Comparison of ENCODE assay signal across 8 cellular contexts in the genomic region with DNA sequence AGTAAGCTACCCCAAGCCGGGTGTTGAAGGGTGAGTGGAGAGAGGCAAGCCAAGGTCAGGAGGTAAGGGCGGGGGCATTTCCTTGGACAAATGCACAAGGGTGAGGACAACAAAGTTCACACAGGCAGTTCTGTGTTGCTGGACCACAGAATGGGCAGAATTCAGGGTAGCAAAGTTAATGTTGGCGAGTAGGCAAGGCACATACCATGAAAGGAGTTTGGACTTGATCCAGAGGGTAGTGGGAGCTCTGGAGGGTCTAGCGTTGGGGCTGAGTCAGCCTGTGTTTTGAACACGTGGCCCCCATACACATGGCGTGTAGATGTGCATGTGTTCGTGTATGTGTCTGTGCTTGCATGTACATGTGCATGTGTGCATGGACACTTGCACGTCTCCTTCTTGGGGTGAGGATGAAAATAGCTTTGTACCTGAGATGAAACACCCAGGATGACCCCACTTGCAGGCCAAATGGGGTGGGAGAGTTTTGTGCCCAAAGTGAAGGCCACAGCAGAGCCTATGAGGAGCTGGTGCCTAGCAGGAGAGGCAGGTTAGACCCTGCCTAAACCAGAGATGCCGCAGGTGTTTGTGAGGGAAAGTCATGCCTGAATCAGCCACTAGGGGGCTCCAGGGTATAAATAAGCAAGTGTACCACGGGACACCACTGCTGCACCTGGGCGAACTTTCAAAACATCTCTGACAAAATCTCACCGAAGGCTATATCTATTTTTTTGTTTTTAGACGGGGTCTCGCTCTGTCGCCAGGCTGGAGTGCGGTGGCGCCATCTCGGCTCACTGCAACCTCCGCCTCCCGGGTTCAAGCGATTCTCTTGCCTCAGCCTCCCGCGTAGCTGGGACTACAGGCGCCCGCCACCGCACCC. TPM values are rescaled to one million over a fixed set of nuclear protein-coding genes. Genes with fewer than 3 reads are reported as not detected.
DNase-seq lines count a peak whose midpoint lies in the region; ATAC-seq, FAIRE-seq and TF ChIP-seq lines count a peak whose summit lies in the region.

No MANE protein-coding gene starts in this region.

- H3K79me2 ChIP-seq in osteoblast (ENCODE audit: insufficient read depth, low read length), result no peaks in the 10 kb centered on the region

- peak; percentile 69 for ATAC-seq in RWPE2 (ENCODE audit: low read depth)

- DNase-seq in 8988T (peak; percentile 84), GM12891 (ENCODE audit: insufficient read length, low spot score) (peak; percentile 84), KG1 (lab: John Stamatoyannopoulos, UW) (peak; percentile 38), RWPE2 (ENCODE audit: low spot score) (peak; percentile 22), fibroblast of the aortic adventitia (ENCODE audit: low read depth) (peak; percentile 78), osteoblast (ENCODE audit: insufficient read length, low spot score, missing footprints) (peak; percentile 96), transverse colon (peak; percentile 90)
- peak; percentile 61 to 72 for DNase-seq in activated T-helper 1 cell treated with anti-CD3 and anti-CD28 coated beads, Interleukin-2, amount 50 U/mL, for 16 hours (ENCODE audit: low read depth in 1 of 2, low spot score in 1 of 2)

- no peak for TF ChIP-seq EP300 in transverse colon (IDR thresholded peaks at IDR 0.05; ENCODE audit: low read depth)

- WGBS in transverse colon (ENCODE audit: low coverage in 1 of 2), 2 donors, result 57 to 69% methylated on average over 15 to 26 of the region's 26 CpGs

- peak; percentile 94 for FAIRE-seq in GM12891 (lab: Jason Lieb, UNC)

- TF ChIP-seq CTCF in RWPE2 (IDR thresholded peaks at IDR 0.05; ENCODE audit: poor library complexity, severe bottlenecking) (peak; percentile 88), fibroblast of the aortic adventitia (IDR thresholded peaks at IDR 0.05; ENCODE audit: insufficient read depth, low read length) (peak; percentile 86), osteoblast (IDR thresholded peaks at IDR 0.05; ENCODE audit: extremely low read depth, low read depth, low read length) (peak; percentile 80), transverse colon (IDR thresholded peaks at IDR 0.05) (peak; percentile 92 to 95 (median 93))

- H3K27ac ChIP-seq in RWPE2 (ENCODE audit: poor library complexity, severe bottlenecking) (no peak overlapping the region), osteoblast (ENCODE audit: low read depth, low read length) (no peak overlapping the region), transverse colon (no peak overlapping the region)

- peaks cover 4% of the 10 kb centered on the region for H4K20me1 ChIP-seq in osteoblast (ENCODE audit: insufficient read depth, low read length)

- H3K4me1 ChIP-seq in RWPE2 (ENCODE audit: insufficient read depth, poor library complexity, severe bottlenecking), result no peaks in the 10 kb centered on the region
- peaks cover under 1% of the 10 kb centered on the region for H3K4me1 ChIP-seq in osteoblast (ENCODE audit: insufficient read depth, low read length)
- peaks cover 0 to 5% (median 1%) of the 10 kb centered on the region in 4 donors for H3K4me1 ChIP-seq in transverse colon

- H3K36me3 ChIP-seq in RWPE2 (ENCODE audit: low read depth) (no peaks in the 10 kb centered on the region), osteoblast (ENCODE audit: insufficient read depth, low read length) (no peaks in the 10 kb centered on the region), transverse colon (no peaks in the 10 kb centered on the region)

- no peak overlapping the region for H2AFZ ChIP-seq in osteoblast (ENCODE audit: low read length)

- TF ChIP-seq POLR2A in GM12891 (IDR thresholded peaks at IDR 0.05; ENCODE audit: low read depth, low read length), result no peak
- TF ChIP-seq POLR2A in transverse colon (IDR thresholded peaks at IDR 0.05), result no peak

- in situ Hi-C loops in transverse colon (cut with MboI; ENCODE audit: low pct_ligation_motif_present in 1 of 4, low pct_unique_long_range_greater_than_20kb in 1 of 4, low sequenced_read_pairs in 3 of 4), result loop anchor here in 2 of 4 donors (10.0 kb wide), 2 partner anchors 188 to 198 kb away; partner anchors contain the start of genes RAB13 (in 1 of the 2) and RPS27 (in 1 of the 2)

- H3K4me3 ChIP-seq in RWPE2 (ENCODE audit: severe bottlenecking), result no peak overlapping the region
- no peak overlapping the region for H3K4me3 ChIP-seq in fibroblast of the aortic adventitia (ENCODE audit: low read depth, low read length)
- no peak overlapping the region for H3K4me3 ChIP-seq in osteoblast (ENCODE audit: insufficient read depth, low read length)
- no peak overlapping the region for H3K4me3 ChIP-seq in transverse colon

- H3K9me3 ChIP-seq in RWPE2 (ENCODE audit: severe bottlenecking) (no peaks in the 10 kb centered on the region), osteoblast (ENCODE audit: low read depth, low read length) (no peaks in the 10 kb centered on the region), transverse colon (no peaks in the 10 kb centered on the region)

- no peak overlapping the region for H3K4me2 ChIP-seq in osteoblast (ENCODE audit: insufficient read depth, low read length)

- H3K27me3 ChIP-seq in RWPE2 (ENCODE audit: insufficient read depth, poor library complexity, severe bottlenecking) (no peaks in the 10 kb centered on the region), osteoblast (ENCODE audit: insufficient read depth, low read length) (no peaks in the 10 kb centered on the region), transverse colon (no peaks in the 10 kb centered on the region)

- intact Hi-C loops in transverse colon (cut with DNase I; ENCODE audit: low total_unique reads), result loop anchor here (2.0 kb wide), 1 partner anchor 188 kb away; no protein-coding TSS in a partner anchor

TF ChIP-seq in GM12891, 5 proteins besides CTCF, POLR2A, EP300 and RAD21:
- TF ChIP-seq TAF1 (IDR thresholded peaks at IDR 0.05; ENCODE audit: low read depth, low read length), result no peak
- no peak for TF ChIP-seq POU2F2 (IDR thresholded peaks at IDR 0.05; ENCODE audit: low read depth, low read length)
- no peak for TF ChIP-seq POLR2AphosphoS5 (IDR thresholded peaks at IDR 0.05; ENCODE audit: low read depth, low read length)
- TF ChIP-seq SPI1 (IDR thresholded peaks at IDR 0.05; ENCODE audit: low read depth, low read length), result no peak
- no peak for TF ChIP-seq PAX5 (IDR thresholded peaks at IDR 0.05; ENCODE audit: insufficient read depth, low read length, severe bottlenecking)

RNA-seq across cellular contexts. Expression of gene SLC27A3, which starts 21.8 kb away (rescaled TPM):
- 5.8 TPM for polyA plus RNA-seq in GM12891 (2012; ENCODE audit: low read depth, missing spikeins)
- 11.5 and 113 TPM in 2 replicates for total RNA-seq in fibroblast of the aortic adventitia (ENCODE audit: low replicate concordance)
- total RNA-seq in osteoblast, result 9.4 and 13.8 TPM in 2 replicates
- 100 to 1,000 TPM in 1 of 4 donors, 10 to 100 TPM in 3; 15.2 to 159 (median 26.2) TPM for total RNA-seq in transverse colon

Comparison
In these comparisons a context has a peak if more than half of its experiments do, and no peak if none do; other contexts are left out.
1. DNase-seq: peak in every context shown above with its lines; median percentile 96 in osteoblast; 90 in transverse colon; 84 in 8988T; 84 in GM12891; 78 in fibroblast of the aortic adventitia; 66 in activated T-helper 1 cell treated with anti-CD3 and anti-CD28 coated beads, Interleukin-2, amount 50 U/mL, for 16 hours; 38 in KG1; 22 in RWPE2.